In genomic region chr19:13057744-13058143, GRCh38 we compare ENCODE assay signal across 15 cellular contexts. TPM values are rescaled to one million over a fixed set of nuclear protein-coding genes. Genes with fewer than 3 reads are reported as not detected.
DNase-seq lines count a peak whose midpoint lies in the region; ATAC-seq and TF ChIP-seq lines count a peak whose summit lies in the region.
"Had no signal": no experiment of that assay in that cellular context is flagged by ENCODE, and none has a peak within 500 bp of the region (broad histone marks: within the 10 kb centered on the region; RNA-seq: fewer than 3 reads in every experiment).

No MANE protein-coding gene starts in this region.

- H3K36me3 ChIP-seq in breast epithelium (no peaks in the 10 kb centered on the region), uterus (no peaks in the 10 kb centered on the region)

- H3K4me1 ChIP-seq in breast epithelium (peaks cover 63 to 72% of the 10 kb centered on the region in 2 donors), uterus (peaks cover 31 to 63% of the 10 kb centered on the region in 2 donors)

- H3K4me3 Mint-ChIP-seq in MCF 10A (ENCODE audit: unreplicated experiment) (no peak overlapping the region), chondrocyte (ENCODE audit: unreplicated experiment) (no peak overlapping the region), osteocyte (ENCODE audit: unreplicated experiment) (no peak overlapping the region)
- no peak overlapping the region for H3K4me3 Mint-ChIP-seq in CD4-positive, alpha-beta T cell
- H3K4me3 Mint-ChIP-seq: activated CD4-positive, alpha-beta T cell treated with anti-CD3 and anti-CD28 coated beads, Interleukin-2, amount 10 ng/mL, durations not matched to agents 7 days and 5 days had no signal

- POLR2A ChIA-PET in MCF 10A (lab: Yijun Ruan, JAX): interaction anchor here (0.6 kb wide), 1 partner anchor 104 kb away, joined by 3 read pairs; no protein-coding TSS in a partner anchor
- POLR2A ChIA-PET in CD4-positive, alpha-beta T cell (lab: Charles Lee): no interaction called here

- H3K4me1 Mint-ChIP-seq in MCF 10A (ENCODE audit: insufficient read depth, unreplicated experiment) (peaks cover 40% of the 10 kb centered on the region), chondrocyte (ENCODE audit: low read depth) (peaks cover 91% of the 10 kb centered on the region), osteocyte (ENCODE audit: unreplicated experiment) (peaks cover 90% of the 10 kb centered on the region)
- H3K4me1 Mint-ChIP-seq in CD4-positive, alpha-beta T cell (ENCODE audit: low read depth): peaks cover 8% of the 10 kb centered on the region

- DNase-seq in breast epithelium (ENCODE audit: low spot score in 2 of 2) (no peak), MCF 10A (ENCODE audit: unreplicated experiment) (no peak), chondrocyte (ENCODE audit: low spot score) (no peak), osteocyte (ENCODE audit: extremely low spot score, unreplicated experiment) (no peak), uterus (no peak), NCI-H1092 treated with DMSO at 0.1 percent for 48 hours (lab: John Stamatoyannopoulos, UW) (no peak), COLO829 (ENCODE audit: low spot score) (no peak)
- no peak for DNase-seq in CD4-positive, alpha-beta T cell
- DNase-seq: activated CD4-positive, alpha-beta T cell treated with anti-CD3 and anti-CD28 coated beads, Interleukin-2, amount 10 ng/mL, durations not matched to agents 7 days and 5 days; Kasumi-1; mucosa of descending colon; NCI-H2081 treated with DMSO at 0.1 percent for 48 hours had no signal

- no peaks in the 10 kb centered on the region for H3K27me3 ChIP-seq in breast epithelium
- H3K27me3 ChIP-seq in uterus: no peaks in the 10 kb centered on the region
- peaks cover 9% of the 10 kb centered on the region for H3K27me3 ChIP-seq in CD4-positive, alpha-beta T cell (ENCODE audit: control insufficient read depth, insufficient read depth, low read length)

- H3K9me3 Mint-ChIP-seq in MCF 10A (ENCODE audit: unreplicated experiment): no peaks in the 10 kb centered on the region
- H3K9me3 Mint-ChIP-seq in chondrocyte (ENCODE audit: low read depth): no peaks in the 10 kb centered on the region
- H3K9me3 Mint-ChIP-seq in osteocyte (ENCODE audit: unreplicated experiment): no peaks in the 10 kb centered on the region
- no peaks in the 10 kb centered on the region for H3K9me3 Mint-ChIP-seq in CD4-positive, alpha-beta T cell
- H3K9me3 Mint-ChIP-seq: activated CD4-positive, alpha-beta T cell treated with anti-CD3 and anti-CD28 coated beads, Interleukin-2, amount 10 ng/mL, durations not matched to agents 7 days and 5 days; activated T-helper 2 cell treated with anti-CD3 and anti-CD28 coated beads, Interferon-gamma antibody, Interleukin-2, Interleukin-4, amounts not matched to agents 10 μg/mL and 5 μg/mL and 100 μg/mL, durations not matched to agents 14 hours and 24 hours and 36 hours had no signal

- CTCF ChIA-PET in MCF 10A (lab: Yijun Ruan, JAX): interaction anchor here (0.8 to 13.3 kb wide), 5 partner anchors 13 to 93 kb away, joined by 3 to 334 read pairs (median 32); no protein-coding TSS in a partner anchor
- CTCF ChIA-PET in CD4-positive, alpha-beta T cell (lab: Charles Lee): interaction anchor here (0.9 kb wide), 1 partner anchor 80 kb away, joined by 5 read pairs; no protein-coding TSS in a partner anchor

- intact Hi-C loops in breast epithelium (cut with DNase I; ENCODE audit: low total_unique reads) (no loop called here), MCF 10A (cut with micrococcal nuclease) (no loop called here), uterus (cut with DNase I; ENCODE audit: low total_unique reads) (no loop called here)
- intact Hi-C loops in CD4-positive, alpha-beta T cell (cut with DNase I, micrococcal nuclease): no loop called here

- H3K4me3 ChIP-seq in breast epithelium (no peak overlapping the region), uterus (no peak overlapping the region)
- H3K4me3 ChIP-seq: mucosa of descending colon had no signal

- BruUV-seq in MCF 10A (replicated peaks; lab: Mats Ljungman, UMichigan): no TSS peak

- no peak for TF ChIP-seq POLR2A in breast epithelium (IDR thresholded peaks at IDR 0.05)
- TF ChIP-seq POLR2A in uterus (IDR thresholded peaks at IDR 0.05): no peak

- no peaks in the 10 kb centered on the region for H3K36me3 Mint-ChIP-seq in MCF 10A (ENCODE audit: insufficient read depth, unreplicated experiment)
- H3K36me3 Mint-ChIP-seq in chondrocyte (ENCODE audit: low read depth): no peaks in the 10 kb centered on the region
- H3K36me3 Mint-ChIP-seq in osteocyte (ENCODE audit: unreplicated experiment): no peaks in the 10 kb centered on the region
- no peaks in the 10 kb centered on the region for H3K36me3 Mint-ChIP-seq in CD4-positive, alpha-beta T cell (ENCODE audit: low read depth)

- no peak for ATAC-seq in CD4-positive, alpha-beta T cell (ENCODE audit: poor library complexity)
- ATAC-seq: mucosa of descending colon had no signal

- H3K9me3 ChIP-seq in breast epithelium (no peaks in the 10 kb centered on the region), uterus (no peaks in the 10 kb centered on the region)
- H3K9me3 ChIP-seq in CD4-positive, alpha-beta T cell (ENCODE audit: control insufficient read depth, low read length): no peaks in the 10 kb centered on the region
- H3K9me3 ChIP-seq: mucosa of descending colon had no signal

- TF ChIP-seq CTCF in breast epithelium (IDR thresholded peaks at IDR 0.05) (no peak), MCF 10A (IDR thresholded peaks at IDR 0.05; ENCODE audit: unreplicated experiment) (no peak), chondrocyte (IDR thresholded peaks at IDR 0.05) (no peak), osteocyte (IDR thresholded peaks at IDR 0.05) (no peak), uterus (IDR thresholded peaks at IDR 0.05) (no peak)
- no peak for TF ChIP-seq CTCF in CD4-positive, alpha-beta T cell (IDR thresholded peaks at IDR 0.05)

- peak overlapping the region; percentile 93 to 100 for H3K27ac ChIP-seq in breast epithelium
- peak overlapping the region; percentile 98 to 100 for H3K27ac ChIP-seq in uterus
- H3K27ac ChIP-seq in CD4-positive, alpha-beta T cell (ENCODE audit: low read depth, low read length): no peak overlapping the region
- H3K27ac ChIP-seq: epithelial cell of prostate, HL-60 had no signal

- no peak overlapping the region for H3K27ac Mint-ChIP-seq in MCF 10A (ENCODE audit: low read depth, unreplicated experiment)
- peak overlapping the region; percentile 85 for H3K27ac Mint-ChIP-seq in chondrocyte (ENCODE audit: unreplicated experiment)
- peak overlapping the region; percentile 71 for H3K27ac Mint-ChIP-seq in osteocyte (ENCODE audit: unreplicated experiment)
- no peak overlapping the region for H3K27ac Mint-ChIP-seq in CD4-positive, alpha-beta T cell
- H3K27ac Mint-ChIP-seq: activated CD4-positive, alpha-beta T cell treated with anti-CD3 and anti-CD28 coated beads, Interleukin-2, amount 10 ng/mL, durations not matched to agents 7 days and 5 days; activated T-helper 2 cell treated with anti-CD3 and anti-CD28 coated beads, Interferon-gamma antibody, Interleukin-2, Interleukin-4, amounts not matched to agents 10 μg/mL and 5 μg/mL and 100 μg/mL, durations not matched to agents 14 hours and 24 hours and 36 hours had no signal

- H3K27me3 Mint-ChIP-seq in MCF 10A (ENCODE audit: insufficient read depth, unreplicated experiment) (no peaks in the 10 kb centered on the region), chondrocyte (ENCODE audit: low read depth) (no peaks in the 10 kb centered on the region), osteocyte (ENCODE audit: unreplicated experiment) (no peaks in the 10 kb centered on the region)
- peaks cover 16% of the 10 kb centered on the region for H3K27me3 Mint-ChIP-seq in CD4-positive, alpha-beta T cell

RNA-seq across cellular contexts. Expression of gene LYL1, which starts 44.9 kb away (rescaled TPM):
- total RNA-seq in breast epithelium (10 to 100 TPM in 1 of 3 donors, 1 to 10 TPM in 2; 7.0 to 21.0 (median 9.2) TPM), MCF 10A (2022) (not detected in 2 replicates), chondrocyte (0.38 to 0.47 TPM in 2 of 3 replicates, not detected in the other), osteocyte (not detected in 2 replicates), uterus (10 to 100 TPM in 3 of 4 donors, 1 to 10 TPM in 1; 2.6 to 15.5 (median 11.1) TPM)
- 1 to 10 TPM; 1.9 to 2.1 TPM for total RNA-seq in CD4-positive, alpha-beta T cell

RNA-seq across cellular contexts. Expression of gene TRMT1, which starts 58.8 kb away (rescaled TPM):
- total RNA-seq in breast epithelium (10 to 100 TPM; 29.7 to 37.4 (median 31.7) TPM), MCF 10A (2022) (47.5 and 63.2 TPM in 2 replicates), chondrocyte (25.4 to 35.8 TPM (median 28.9 TPM) in 3 replicates), osteocyte (37.4 and 43.1 TPM in 2 replicates), uterus (10 to 100 TPM; 23.2 to 99.4 (median 33.6) TPM)
- total RNA-seq in CD4-positive, alpha-beta T cell: 10 to 100 TPM; 60.5 to 63.4 TPM

Comparison
In these comparisons a context has a peak if more than half of its experiments do, and no peak if none do; other contexts are left out.
1. H3K27ac Mint-ChIP-seq: peak in chondrocyte (single experiment) and osteocyte (single experiment); none in MCF 10A (single experiment) and CD4-positive, alpha-beta T cell (single experiment).